Comparison of ENCODE assay signal across 1 cellular context in the genomic region with DNA sequence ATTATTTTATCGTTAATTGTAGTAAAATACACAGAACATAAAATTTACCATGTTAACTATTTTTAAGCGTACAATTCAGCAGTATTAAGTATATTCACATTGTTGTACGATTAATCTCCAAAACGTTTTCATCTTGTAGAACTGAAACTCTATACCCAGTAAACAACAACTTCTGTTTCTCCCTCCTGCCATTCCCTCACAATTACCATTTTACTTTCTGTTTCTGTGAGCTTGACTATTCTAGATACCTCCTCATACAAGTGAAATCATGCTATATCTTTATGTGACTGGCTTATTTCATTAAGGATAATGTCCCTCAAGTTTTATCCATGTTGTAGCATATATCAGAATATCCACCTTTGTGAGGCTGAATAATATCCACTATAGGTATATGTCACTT.
TF ChIP-seq lines count a peak whose summit lies in the region.

No MANE protein-coding gene starts in this region.

TF ChIP-seq in GM12878, 131 proteins besides CTCF, POLR2A, EP300 and RAD21 (continued from another document):
- TF ChIP-seq, protein P1, sequence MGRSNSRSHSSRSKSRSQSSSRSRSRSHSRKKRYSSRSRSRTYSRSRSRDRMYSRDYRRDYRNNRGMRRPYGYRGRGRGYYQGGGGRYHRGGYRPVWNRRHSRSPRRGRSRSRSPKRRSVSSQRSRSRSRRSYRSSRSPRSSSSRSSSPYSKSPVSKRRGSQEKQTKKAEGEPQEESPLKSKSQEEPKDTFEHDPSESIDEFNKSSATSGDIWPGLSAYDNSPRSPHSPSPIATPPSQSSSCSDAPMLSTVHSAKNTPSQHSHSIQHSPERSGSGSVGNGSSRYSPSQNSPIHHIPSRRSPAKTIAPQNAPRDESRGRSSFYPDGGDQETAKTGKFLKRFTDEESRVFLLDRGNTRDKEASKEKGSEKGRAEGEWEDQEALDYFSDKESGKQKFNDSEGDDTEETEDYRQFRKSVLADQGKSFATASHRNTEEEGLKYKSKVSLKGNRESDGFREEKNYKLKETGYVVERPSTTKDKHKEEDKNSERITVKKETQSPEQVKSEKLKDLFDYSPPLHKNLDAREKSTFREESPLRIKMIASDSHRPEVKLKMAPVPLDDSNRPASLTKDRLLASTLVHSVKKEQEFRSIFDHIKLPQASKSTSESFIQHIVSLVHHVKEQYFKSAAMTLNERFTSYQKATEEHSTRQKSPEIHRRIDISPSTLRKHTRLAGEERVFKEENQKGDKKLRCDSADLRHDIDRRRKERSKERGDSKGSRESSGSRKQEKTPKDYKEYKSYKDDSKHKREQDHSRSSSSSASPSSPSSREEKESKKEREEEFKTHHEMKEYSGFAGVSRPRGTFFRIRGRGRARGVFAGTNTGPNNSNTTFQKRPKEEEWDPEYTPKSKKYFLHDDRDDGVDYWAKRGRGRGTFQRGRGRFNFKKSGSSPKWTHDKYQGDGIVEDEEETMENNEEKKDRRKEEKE (IDR thresholded peaks at IDR 0.05): no peak
- TF ChIP-seq E2F4 (IDR thresholded peaks at IDR 0.05; ENCODE audit: low read depth, low read length) (no peak), ESRRA (IDR thresholded peaks at IDR 0.05; ENCODE audit: low read length) (no peak), CREM (IDR thresholded peaks at IDR 0.05; ENCODE audit: low read depth) (no peak), MTA2 (IDR thresholded peaks at IDR 0.05; ENCODE audit: low read depth) (no peak), CBFB (IDR thresholded peaks at IDR 0.05; ENCODE audit: low read depth) (no peak)
